Comparison of ENCODE assay signal across 8 cellular contexts in genomic region chr5:60843693-60844428, GRCh38. TPM values are rescaled to one million over a fixed set of nuclear protein-coding genes. Genes with fewer than 3 reads are reported as not detected.
DNase-seq lines count a peak whose midpoint lies in the region; ATAC-seq, FAIRE-seq and TF ChIP-seq lines count a peak whose summit lies in the region.

TSS of gene ELOVL7 (minus strand) at chr5:60844269. CDS start at chr5:60787397, 56,872 bp downstream.

- ATAC-seq in A549 (peak; percentile 90 to 94), HG02798 (IDR thresholded peaks at IDR 0.05; ENCODE audit: poor library complexity, unreplicated experiment) (peak; percentile 94)

- in situ Hi-C loops in GM13976 (cut with MboI; ENCODE audit: low sequenced_read_pairs, unreplicated experiment), result no loop called here

- no peak within 1 kb of the TSS for H3K4ac ChIP-seq in mesendoderm (ENCODE audit: low read depth, low read length)

- TF ChIP-seq RAD21 in A549 (conservative IDR thresholded peaks at IDR 0.05 in 1 of 2, IDR thresholded peaks at IDR 0.05 in 1 of 2), result peak; percentile 20 to 58; a peak in 4 of 5 replicates

- peak; percentile 10 to 70 for DNase-seq in A549 (ENCODE audit: low read depth in 1 of 2, low spot score in 1 of 2)
- DNase-seq in GM13976 (ENCODE audit: low spot score), result peak; percentile 85
- DNase-seq in NCI-H1694 treated with DMSO at 0.1 percent for 48 hours (lab: John Stamatoyannopoulos, UW), result peak; percentile 58
- peak; percentile 84 for DNase-seq in UCSD-AML1 (lab: John Stamatoyannopoulos, UW; ENCODE audit: unreplicated experiment)
- no peak for DNase-seq in effector memory CD4-positive, alpha-beta T cell
- DNase-seq in mesendoderm, result peak; percentile 89
- peak; percentile 71 for DNase-seq in stimulated activated CD8-positive, alpha-beta memory T cell treated with anti-CD3 and anti-CD28 coated beads, Interleukin-4, amount 100 ng/mL, for 48 hours

- no peaks in the 10 kb centered on the region for H3K79me1 ChIP-seq in mesendoderm (ENCODE audit: low read length)

- H3K18ac ChIP-seq in mesendoderm (ENCODE audit: low read length), result peak within 1 kb of the TSS; percentile 24

- peaks cover 6% of the 10 kb centered on the region; the same call in 1 of the 3 replicates for H3K4me1 ChIP-seq in A549
- no peaks in the 10 kb centered on the region for H3K4me1 ChIP-seq in effector memory CD4-positive, alpha-beta T cell (ENCODE audit: control insufficient read depth, insufficient read depth, low read length, poor library complexity, severe bottlenecking)
- no peaks in the 10 kb centered on the region for H3K4me1 ChIP-seq in mesendoderm (ENCODE audit: control insufficient read depth, low read depth, low read length)

- FAIRE-seq in A549 (lab: Jason Lieb, UNC), result no peak

- no peak within 1 kb of the TSS for H2BK15ac ChIP-seq in mesendoderm (replicated peaks; ENCODE audit: low read depth)

- no peak for TF ChIP-seq EP300 in A549 (IDR thresholded peaks at IDR 0.05)

- H3K23ac ChIP-seq in mesendoderm (ENCODE audit: low read length), result peak within 1 kb of the TSS; percentile 29

- WGBS in A549 (ENCODE audit: missing lambda C conversion rate), result 3% methylated on average over 44 of the region's 98 CpGs
- WGBS in mesendoderm (ENCODE audit: extremely low coverage, insufficient coverage, low lambda C conversion rate), result no CpG with 5 or more reads among the region's 98 CpGs

- no peak within 1 kb of the TSS for H4K8ac ChIP-seq in mesendoderm (ENCODE audit: low read depth, low read length)

- H3K27me3 ChIP-seq in effector memory CD4-positive, alpha-beta T cell (replicated peaks; ENCODE audit: control insufficient read depth, insufficient read depth, low read length, poor library complexity, severe bottlenecking), result peaks cover 23% of the 10 kb centered on the region
- peaks cover 4% of the 10 kb centered on the region for H3K27me3 ChIP-seq in mesendoderm (ENCODE audit: insufficient read depth, low read length, poor library complexity)

- H3K36me3 ChIP-seq in effector memory CD4-positive, alpha-beta T cell (ENCODE audit: control insufficient read depth, insufficient read depth, low read length), result no peaks in the 10 kb centered on the region
- no peaks in the 10 kb centered on the region for H3K36me3 ChIP-seq in mesendoderm (ENCODE audit: control insufficient read depth, insufficient read depth, low read length)

- peak within 1 kb of the TSS; percentile 80 for H3K56ac ChIP-seq in mesendoderm (ENCODE audit: low read length)

- TF ChIP-seq POLR2A in A549 (IDR thresholded peaks at IDR 0.05; ENCODE audit: low read length), result no peak; the same call in none of the 2 replicates

- no peaks in the 10 kb centered on the region for H3K79me2 ChIP-seq in mesendoderm (ENCODE audit: control insufficient read depth, insufficient read depth, low read length)

- H2AK5ac ChIP-seq in mesendoderm (ENCODE audit: low read length), result no peak within 1 kb of the TSS

- H4K5ac ChIP-seq in mesendoderm (ENCODE audit: low read length), result no peak within 1 kb of the TSS

- H3K4me3 ChIP-seq in A549 (peak within 1 kb of the TSS; percentile 97), mesendoderm (ENCODE audit: low read length) (peak within 1 kb of the TSS; percentile 66)
- peak within 1 kb of the TSS; percentile 47 for H3K4me3 ChIP-seq in effector memory CD4-positive, alpha-beta T cell (ENCODE audit: insufficient read depth, low read depth, low read length, poor library complexity, severe bottlenecking)

- H2BK120ac ChIP-seq in mesendoderm (ENCODE audit: low read depth, low read length), result no peak within 1 kb of the TSS

- POLR2A ChIA-PET in A549 (lab: Yijun Ruan, JAX), result interaction anchor here (1.0 kb wide), 1 partner anchor 156 kb away, joined by 3 read pairs; no protein-coding TSS in a partner anchor

- H3K4me2 ChIP-seq in A549 (peak within 1 kb of the TSS; percentile 86), mesendoderm (ENCODE audit: low read length) (peak within 1 kb of the TSS; percentile 90)

- H2BK5ac ChIP-seq in mesendoderm (ENCODE audit: low read length), result no peak within 1 kb of the TSS

- TF ChIP-seq CTCF in A549 (IDR thresholded peaks at IDR 0.05) (peak; percentile 52), GM13976 (IDR thresholded peaks at IDR 0.05; ENCODE audit: borderline replicate concordance, control extremely low read depth, extremely low read depth, insufficient read depth, missing control alignments) (peak; percentile 41)

- CTCF ChIA-PET in A549 (lab: Yijun Ruan, JAX), result interaction anchor here (0.6 to 2.8 kb wide), 10 partner anchors 10 to 238 kb away, joined by 3 to 17 read pairs (median 4); partner anchors contain the start of gene DEPDC1B

- peak within 1 kb of the TSS; percentile 70 for H3K9ac ChIP-seq in mesendoderm (ENCODE audit: low read length)

- no peaks in the 10 kb centered on the region for H3K9me3 ChIP-seq in A549
- no peaks in the 10 kb centered on the region for H3K9me3 ChIP-seq in effector memory CD4-positive, alpha-beta T cell (ENCODE audit: control insufficient read depth, low read length)

- H3K27ac ChIP-seq in A549, result peak within 1 kb of the TSS; percentile 75 to 88
- H3K27ac ChIP-seq in effector memory CD4-positive, alpha-beta T cell (ENCODE audit: insufficient read depth, low read length, poor library complexity, severe bottlenecking), result no peak within 1 kb of the TSS
- H3K27ac ChIP-seq in mesendoderm (ENCODE audit: low read depth, low read length), result no peak within 1 kb of the TSS

TF ChIP-seq in A549, 52 proteins besides CTCF, POLR2A, EP300 and RAD21:
- TF ChIP-seq ELK1 (IDR thresholded peaks at IDR 0.05; ENCODE audit: low read depth, low read length) (no peak), EHMT2 (IDR thresholded peaks at IDR 0.05; ENCODE audit: low read depth) (no peak), JUN (IDR thresholded peaks at IDR 0.05) (peak in 1 of 2 experiments; percentile 64; a peak in 3 of 5 replicates), BCL3 (IDR thresholded peaks at IDR 0.05) (0 out of 3 replicates have a peak, but pooled peaks have one; percentile 29), ZC3H11A (IDR thresholded peaks at IDR 0.05) (no peak), PHF8 (IDR thresholded peaks at IDR 0.05; ENCODE audit: borderline replicate concordance, low read depth) (peak; percentile 33), SMC3 (IDR thresholded peaks at IDR 0.05) (peak; percentile 61; the same call in 2 of the 3 replicates)

RNA-seq across cellular contexts. Expression of gene ELOVL7, which starts in this region (rescaled TPM):
- polyA plus RNA-seq in A549 (2011; rRNA removed), result 11.7 and 12.3 TPM in 2 replicates
- polyA plus RNA-seq in A549 (2012; cell fraction: cytosol; rRNA removed), result 2.6 and 2.8 TPM in 2 replicates
- polyA plus RNA-seq in A549 (2012; cell fraction: nucleus; rRNA removed), result 2.4 and 3.3 TPM in 2 replicates
- polyA plus RNA-seq in A549 (2017; fragmentation: RNase III; extraction: RNeasy Plus Mini Kit Qiagen cat#74134 plus additional on column Dnase treatment), result 8.2 to 9.1 TPM (median 8.3 TPM) in 3 replicates
- 6.2 and 8.2 TPM in 2 replicates for polyA minus RNA-seq in A549 (2011; rRNA and poly(A)+ RNA removed)
- 2.2 TPM for polyA plus RNA-seq in mesendoderm (2013, experiment 1 of 2)
- polyA plus RNA-seq in mesendoderm (2013, experiment 2 of 2), result 2.0 TPM

Comparison
In these comparisons a context has a peak if more than half of its experiments do, and no peak if none do; other contexts are left out.
1. DNase-seq: peak in A549 (2 of 2), GM13976 (single experiment), NCI-H1694 treated with DMSO at 0.1 percent for 48 hours (single experiment), UCSD-AML1 (single experiment), mesendoderm (single experiment) and stimulated activated CD8-positive, alpha-beta memory T cell treated with anti-CD3 and anti-CD28 coated beads, Interleukin-4, amount 100 ng/mL, for 48 hours (single experiment); none in effector memory CD4-positive, alpha-beta T cell (0 of 3).
2. H3K27ac ChIP-seq: peak in A549 (2 of 2); none in effector memory CD4-positive, alpha-beta T cell (single experiment) and mesendoderm (single experiment).
3. H3K4me3 ChIP-seq: peak in every context shown above with its lines; median percentile 97 in A549; 66 in mesendoderm; 47 in effector memory CD4-positive, alpha-beta T cell.